Comparison of ENCODE assay signal across 8 cellular contexts in the genomic region with DNA sequence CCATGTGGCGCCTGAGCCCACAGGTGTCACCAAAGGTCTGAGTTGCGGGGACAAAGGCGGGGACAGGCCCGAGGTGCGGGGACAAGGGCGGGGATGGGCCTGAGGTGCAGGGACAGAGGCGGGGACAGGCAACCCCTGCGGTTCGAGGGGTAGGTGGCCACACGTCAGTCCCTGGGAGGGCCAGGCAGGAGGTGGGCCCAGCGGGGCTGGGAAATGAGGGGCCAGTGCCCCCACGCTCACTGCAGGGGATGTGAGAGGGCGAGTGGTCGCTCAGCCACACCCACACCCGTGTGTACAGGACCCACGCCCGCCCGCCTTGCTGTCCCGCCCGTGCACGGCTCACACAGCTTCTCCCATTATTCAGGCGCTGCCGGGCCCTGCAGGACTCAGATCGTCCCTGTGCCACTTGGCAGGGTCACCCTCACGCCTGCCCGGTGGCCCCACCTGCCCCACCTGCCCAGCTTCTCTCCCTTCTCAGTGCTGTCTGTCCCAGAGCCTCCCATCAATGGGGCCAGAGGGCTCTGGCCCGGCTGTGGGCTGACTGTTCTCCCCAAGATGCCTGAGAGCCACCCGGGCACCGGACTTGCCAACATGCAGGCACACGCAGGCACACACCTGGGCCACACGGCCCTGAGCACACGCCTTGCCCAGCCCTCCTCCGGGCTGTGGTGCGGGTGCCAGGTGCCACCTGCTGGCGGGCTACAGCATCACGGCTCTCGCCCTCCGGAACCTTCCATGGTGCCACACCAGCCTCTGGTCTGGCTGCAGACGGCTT. TPM values are rescaled to one million over a fixed set of nuclear protein-coding genes. Genes with fewer than 3 reads are reported as not detected.
DNase-seq lines count a peak whose midpoint lies in the region; ATAC-seq and TF ChIP-seq lines count a peak whose summit lies in the region.

No MANE protein-coding gene starts in this region.

- DNase-seq in GM12865 (ENCODE audit: low read depth) (peak; percentile 80), NCI-H748 treated with DMSO at 0.1 percent for 48 hours (lab: John Stamatoyannopoulos, UW) (peak; percentile 70), endodermal cell (peak; percentile 94), middle frontal gyrus (ENCODE audit: extremely low spot score, low spot score) (peak; percentile 46)
- DNase-seq in activated CD8-positive, alpha-beta memory T cell treated with anti-CD3 and anti-CD28 coated beads for 1 hour (ENCODE audit: extremely low read depth in 1 of 2, low read depth in 1 of 2) = peak; percentile 28 to 52
- peak; percentile 37 to 46 for DNase-seq in stimulated activated CD8-positive, alpha-beta memory T cell treated with anti-CD3 and anti-CD28 coated beads, Interleukin-4, amount 100 ng/mL, for 4 hours (ENCODE audit: low read depth in 2 of 2, low spot score in 1 of 2)

- H3K27ac Mint-ChIP-seq in endodermal cell = no peak overlapping the region

- no peak overlapping the region for H3K4me3 Mint-ChIP-seq in endodermal cell

- H3K9ac ChIP-seq in endodermal cell (ENCODE audit: extremely low read depth, low read length, poor library complexity, severe bottlenecking) = no peak overlapping the region

- H3K27me3 Mint-ChIP-seq in endodermal cell (ENCODE audit: insufficient read depth) = peaks cover 2% of the 10 kb centered on the region

- ATAC-seq in HG03439 (IDR thresholded peaks at IDR 0.05; ENCODE audit: unreplicated experiment) = peak; percentile 66
- no peak for ATAC-seq in HG02938 (IDR thresholded peaks at IDR 0.05; ENCODE audit: unreplicated experiment)

- H3K4me3 ChIP-seq in GM12865 (ENCODE audit: low read depth, low read length) = no peak overlapping the region
- H3K4me3 ChIP-seq in endodermal cell (ENCODE audit: low read length) = no peak overlapping the region

- H3K9me3 ChIP-seq in endodermal cell (ENCODE audit: control insufficient read depth, low read length) = no peaks in the 10 kb centered on the region

- H3K4me1 ChIP-seq in endodermal cell (ENCODE audit: control insufficient read depth, insufficient read depth, low read length) = no peaks in the 10 kb centered on the region

- WGBS in endodermal cell (ENCODE audit: insufficient coverage in 1 of 2, insufficient read length in 1 of 2), 2 experiments = 68% methylated on average over 33 to 39 of the region's 39 CpGs

- TF ChIP-seq CTCF in GM12865 (IDR thresholded peaks at IDR 0.05; ENCODE audit: insufficient read depth, low read depth, low read length, missing control alignments) (peak; percentile 98), endodermal cell (conservative IDR thresholded peaks at IDR 0.05) (peak; percentile 95)

- no peaks in the 10 kb centered on the region for H3K4me1 Mint-ChIP-seq in endodermal cell

- H3K36me3 ChIP-seq in endodermal cell (ENCODE audit: control insufficient read depth, insufficient read depth, low read length) = no peaks in the 10 kb centered on the region

- H3K9me3 Mint-ChIP-seq in endodermal cell = no peaks in the 10 kb centered on the region

- no peaks in the 10 kb centered on the region for H3K36me3 Mint-ChIP-seq in endodermal cell (ENCODE audit: low read depth)

- no peaks in the 10 kb centered on the region for H3K27me3 ChIP-seq in endodermal cell (ENCODE audit: control insufficient read depth, insufficient read depth, low read length, poor library complexity, severe bottlenecking)

- H3K27ac ChIP-seq in endodermal cell (ENCODE audit: low read depth, low read length) = no peak overlapping the region

RNA-seq across cellular contexts. Expression of gene MUC6, which starts 14.2 kb away (rescaled TPM):
- under 1 TPM; 0.26 to 0.40 TPM for total RNA-seq in endodermal cell
- 0.04 TPM for polyA plus RNA-seq in endodermal cell (2013, experiment 1 of 2)
- polyA plus RNA-seq in endodermal cell (2013, experiment 2 of 2) = not detected

RNA-seq across cellular contexts. Expression of gene MUC2, which starts 23.9 kb away (rescaled TPM):
- not detected for total RNA-seq in endodermal cell
- polyA plus RNA-seq in endodermal cell (2013, experiment 1 of 2) = not detected
- not detected for polyA plus RNA-seq in endodermal cell (2013, experiment 2 of 2)

Comparison
In these comparisons a context has a peak if more than half of its experiments do, and no peak if none do; other contexts are left out.
1. DNase-seq: peak in every context shown above with its lines; median percentile 94 in endodermal cell; 80 in GM12865; 70 in NCI-H748 treated with DMSO at 0.1 percent for 48 hours; 46 in middle frontal gyrus; 42 in stimulated activated CD8-positive, alpha-beta memory T cell treated with anti-CD3 and anti-CD28 coated beads, Interleukin-4, amount 100 ng/mL, for 4 hours; 40 in activated CD8-positive, alpha-beta memory T cell treated with anti-CD3 and anti-CD28 coated beads for 1 hour.